Comparison of ENCODE assay signal across 8 cellular contexts in genomic region chr4:25233737-25234389, GRCh38. TPM values are rescaled to one million over a fixed set of nuclear protein-coding genes. Genes with fewer than 3 reads are reported as not detected.
A peak's percentile ranks its signal among the peaks of the same experiment; 100 is the strongest.
DNase-seq lines count a peak whose midpoint lies in the region; ATAC-seq, FAIRE-seq and TF ChIP-seq lines count a peak whose summit lies in the region.

PI4K2B (plus strand) TSS chr4:25234033; CDS start chr4:25234164, 131 bp downstream.

- peak; percentile 32 for FAIRE-seq in keratinocyte (lab: Jason Lieb, UNC)

- H4K20me1 ChIP-seq in keratinocyte (ENCODE audit: control insufficient read depth, extremely low read depth, insufficient read depth, low read length): no peaks in the 10 kb centered on the region

- no peaks in the 10 kb centered on the region for H3K27me3 ChIP-seq in keratinocyte (ENCODE audit: control insufficient read depth, extremely low read depth, insufficient read depth, low read length)

- H3K36me3 ChIP-seq in keratinocyte (ENCODE audit: control insufficient read depth in 2 of 2, extremely low read depth in 1 of 2, insufficient read depth in 2 of 2, low read length in 2 of 2): no peaks in the 10 kb centered on the region

- H3K9me1 ChIP-seq in keratinocyte (ENCODE audit: control insufficient read depth, extremely low read depth, insufficient read depth, low read length): no peaks in the 10 kb centered on the region

- H2AFZ ChIP-seq in keratinocyte (ENCODE audit: control insufficient read depth, low read length): peak within 1 kb of the TSS; percentile 85

- H3K4me3 ChIP-seq in AG09309 (ENCODE audit: control insufficient read depth, low read depth, low read length) (peak within 1 kb of the TSS; percentile 81), keratinocyte (ENCODE audit: control insufficient read depth in 2 of 3, extremely low read depth in 1 of 3, insufficient read depth in 2 of 3, low read depth in 1 of 3, low read length in 3 of 3) (peak within 1 kb of the TSS; percentile 78 to 97 (median 91))

- ATAC-seq in GM19025 (IDR thresholded peaks at IDR 0.05; ENCODE audit: low read depth, unreplicated experiment) (peak; percentile 77), HG03280 (IDR thresholded peaks at IDR 0.05; ENCODE audit: unreplicated experiment) (peak; percentile 68)

- dilution Hi-C loops in keratinocyte (cut with MboI; ENCODE audit: extremely low pct_ligation_motif_present, low sequenced_read_pairs): no loop called here

- peak within 1 kb of the TSS; percentile 99 for H3K4me2 ChIP-seq in keratinocyte (ENCODE audit: control insufficient read depth, extremely low read depth, insufficient read depth, low read depth, low read length)

- TF ChIP-seq CTCF in AG09309 (IDR thresholded peaks at IDR 0.05; ENCODE audit: control insufficient read depth, insufficient read depth, low read depth, low read length, missing control alignments) (no peak), keratinocyte (optimal IDR thresholded peaks at IDR 0.05 in 1 of 3, IDR thresholded peaks at IDR 0.05 in 1 of 3, conservative IDR thresholded peaks at IDR 0.05 in 1 of 3; ENCODE audit: extremely low read depth in 1 of 3, insufficient read depth in 2 of 3, low read length in 3 of 3) (no peak)

- DNase-seq in AG09309 (ENCODE audit: low read depth) (no peak), NCI-H345 treated with DMSO at 0.1 percent for 48 hours (lab: John Stamatoyannopoulos, UW; ENCODE audit: unreplicated experiment) (peak; percentile 64), keratinocyte (ENCODE audit: low read depth, low spot score) (peak; percentile 36)
- DNase-seq in activated CD4-positive, CD25-positive, alpha-beta regulatory T cell treated with anti-CD3 and anti-CD28 coated beads, Interleukin-2, amount 50 U/mL, for 16 hours (ENCODE audit: low read depth, low spot score): peak; percentile 89
- DNase-seq in central memory CD4-positive, alpha-beta T cell: peak; percentile 95
- peak; percentile 95 for DNase-seq in stimulated activated CD4-positive, alpha-beta T cell treated with anti-CD3 and anti-CD28 coated beads, Interleukin-15, amount 100 ng/mL, for 24 hours

- peak within 1 kb of the TSS; percentile 90 for H3K27ac ChIP-seq in keratinocyte (ENCODE audit: control insufficient read depth, insufficient read depth, low read length)

- no peaks in the 10 kb centered on the region for H3K9me3 ChIP-seq in keratinocyte (ENCODE audit: control insufficient read depth, low read depth, low read length)

- peaks cover 9% of the 10 kb centered on the region for H3K4me1 ChIP-seq in keratinocyte (ENCODE audit: control insufficient read depth, extremely low read depth, insufficient read depth, low read length)

- peaks cover 33% of the 10 kb centered on the region for H3K79me2 ChIP-seq in keratinocyte (ENCODE audit: control insufficient read depth, insufficient read depth, low read length)

- H3K9ac ChIP-seq in keratinocyte (ENCODE audit: control insufficient read depth, extremely low read depth, insufficient read depth, low read length): peak within 1 kb of the TSS; percentile 97

RNA-seq across cellular contexts. Expression of gene PI4K2B, which starts in this region (rescaled TPM):
- polyA plus RNA-seq in keratinocyte: 7.8 to 16.7 TPM (median 8.7 TPM) in 3 replicates
- 6.8 TPM for polyA plus RNA-seq in keratinocyte (2011; ENCODE audit: low read depth)
- 6.7 and 11.2 TPM in 2 replicates for polyA plus RNA-seq in keratinocyte (2011; cell fraction: cytosol; rRNA removed)
- polyA plus RNA-seq in keratinocyte (2011; cell fraction: nucleus; rRNA removed): 4.5 and 7.2 TPM in 2 replicates
- 6.8 and 14.2 TPM in 2 replicates for polyA plus RNA-seq in keratinocyte (2012; ENCODE audit: low replicate concordance)
- polyA minus RNA-seq in keratinocyte: 1.2 to 7.7 TPM (median 2.1 TPM) in 3 replicates
- polyA minus RNA-seq in keratinocyte (2011; cell fraction: cytosol; rRNA and poly(A)+ RNA removed): 9.6 TPM
- polyA minus RNA-seq in keratinocyte (2011; cell fraction: nucleus; rRNA and poly(A)+ RNA removed): 4.2 and 6.0 TPM in 2 replicates
